ENCODE assay signal across 14 cellular contexts in the genomic region with DNA sequence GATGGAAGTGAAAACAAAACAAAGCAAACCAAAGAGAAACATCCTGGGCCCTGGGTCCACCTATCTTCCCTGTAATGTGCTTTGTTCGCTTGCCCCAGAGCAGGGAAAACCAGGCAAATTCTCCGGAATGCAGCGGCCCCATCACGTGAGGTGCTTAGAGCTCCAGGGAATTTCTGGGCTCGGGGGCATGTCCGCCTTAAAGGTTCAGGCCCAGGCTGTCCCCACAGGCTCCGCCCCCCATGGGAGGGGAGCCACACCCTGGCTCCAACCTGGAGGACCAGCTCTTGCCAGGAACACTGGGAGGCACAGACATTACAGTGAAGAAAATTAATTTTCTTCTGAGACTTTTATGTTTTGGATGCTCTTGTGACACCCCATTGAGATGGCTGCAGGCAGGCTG.
"Had no signal": no experiment of that assay in that cellular context is flagged by ENCODE, and none has a peak within 500 bp of the region (broad histone marks: within the 10 kb centered on the region; RNA-seq: fewer than 3 reads in every experiment).

No MANE protein-coding gene starts in this region.

- H3K27ac ChIP-seq: adrenal gland, coronary artery, parathyroid adenoma had no signal

- ATAC-seq: left ventricle myocardium superior had no signal

- H3K27me3 ChIP-seq: adrenal gland had no signal

- DNase-seq: activated naive CD4-positive, alpha-beta T cell treated with anti-CD3 and anti-CD28 coated beads, Interleukin-2, amount 50 U/mL, for 16 hours; adrenal gland; caudate nucleus; effector CD8-positive, alpha-beta T cell; hippocampal formation; kidney; left ventricle myocardium superior; mesenchymal stem cell; small intestine; T-helper 2 cell had no signal

- H3K9ac ChIP-seq: parathyroid adenoma had no signal

- H2AFZ ChIP-seq: parathyroid adenoma had no signal

- H3K9me3 ChIP-seq: adrenal gland had no signal

- FAIRE-seq: small intestine, TTC549, urothelium cell line had no signal

- H3K4me1 ChIP-seq: adrenal gland, parathyroid adenoma had no signal

- H3K79me2 ChIP-seq: parathyroid adenoma had no signal

- H3K36me3 ChIP-seq: adrenal gland had no signal

- H3K4me3 ChIP-seq: adrenal gland, coronary artery had no signal
